ENCODE assay signal across 17 cellular contexts in the genomic region with DNA sequence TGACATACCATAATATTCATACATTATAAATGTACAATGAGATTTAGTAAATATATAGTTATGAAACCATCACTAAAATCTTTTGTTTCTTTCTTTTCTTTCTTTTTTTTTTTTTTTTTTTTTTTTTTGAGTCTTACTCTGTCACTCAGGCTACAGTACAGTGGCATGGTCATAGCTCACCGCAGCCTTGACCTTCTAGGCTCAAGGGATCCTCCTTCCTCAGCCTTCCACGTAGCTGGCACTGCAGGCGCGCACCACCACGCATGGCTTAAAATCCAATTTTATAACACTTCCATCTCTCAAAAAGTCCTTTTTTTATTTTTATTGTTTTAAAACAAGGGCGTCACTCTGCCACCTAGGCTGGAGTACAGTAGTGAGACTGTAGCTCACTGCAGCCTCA. TPM values are rescaled to one million over a fixed set of nuclear protein-coding genes. Genes with fewer than 3 reads are reported as not detected.
A peak's percentile ranks its signal among the peaks of the same experiment; 100 is the strongest.
DNase-seq lines count a peak whose midpoint lies in the region; ATAC-seq and TF ChIP-seq lines count a peak whose summit lies in the region.
"Had no signal": no experiment of that assay in that cellular context is flagged by ENCODE, and none has a peak within 500 bp of the region (broad histone marks: within the 10 kb centered on the region; RNA-seq: fewer than 3 reads in every experiment).

No MANE protein-coding gene starts in this region.

- no peaks in the 10 kb centered on the region for H3K36me3 ChIP-seq in adrenal gland (replicated peaks in 1 of 2)

- no peaks in the 10 kb centered on the region for H3K27me3 Mint-ChIP-seq in activated CD8-positive, alpha-beta memory T cell treated with anti-CD3 and anti-CD28 coated beads, Interleukin-2, amount 10 ng/mL, durations not matched to agents 7 days and 5 days
- H3K27me3 Mint-ChIP-seq: B cell; CD4-positive, alpha-beta T cell had no signal

- peaks cover 21 to 36% of the 10 kb centered on the region in 2 donors for H3K4me1 ChIP-seq in adrenal gland (replicated peaks in 1 of 2)
- H3K4me1 ChIP-seq: Caco-2 had no signal

- CTCF ChIA-PET in activated CD8-positive, alpha-beta memory T cell treated with anti-CD3 and anti-CD28 coated beads, Interleukin-2, amount 10 ng/mL, durations not matched to agents 7 days and 5 days (lab: Charles Lee): no interaction called here

- TF ChIP-seq POLR2A in adrenal gland (IDR thresholded peaks at IDR 0.05): no peak

- H3K36me3 Mint-ChIP-seq in activated CD8-positive, alpha-beta memory T cell treated with anti-CD3 and anti-CD28 coated beads, Interleukin-2, amount 10 ng/mL, durations not matched to agents 7 days and 5 days: peaks cover 33% of the 10 kb centered on the region
- H3K36me3 Mint-ChIP-seq: CD8-positive, alpha-beta T cell had no signal

- H3K27ac ChIP-seq in adrenal gland: peak overlapping the region in 2 of 5 donors; percentile 18 to 45
- H3K27ac ChIP-seq: 22Rv1; A549; BLaER1 treated with 17β-estradiol and CSF1 and Interleukin-3, amounts not matched to agents 10 nM and 100 nM; C4-2B had no signal

- peaks cover 0 to 7% (median 0%) of the 10 kb centered on the region in 3 donors for H3K9me3 ChIP-seq in adrenal gland (replicated peaks in 1 of 3)
- H3K9me3 ChIP-seq: Caco-2 had no signal

- no peak for ATAC-seq in activated CD8-positive, alpha-beta memory T cell treated with anti-CD3 and anti-CD28 coated beads, Interleukin-2, amount 10 ng/mL, durations not matched to agents 7 days and 5 days
- ATAC-seq in left lobe of liver: no peak
- ATAC-seq: A549; CD8-positive, alpha-beta T cell had no signal

- intact Hi-C loops in adrenal gland (cut with DNase I): no loop called here

- no peak overlapping the region for H3K4me3 ChIP-seq in adrenal gland
- H3K4me3 ChIP-seq: A549; BLaER1 treated with 17β-estradiol and CSF1 and Interleukin-3, amounts not matched to agents 10 nM and 100 nM had no signal

- peaks cover 7% of the 10 kb centered on the region for H3K4me1 Mint-ChIP-seq in activated CD8-positive, alpha-beta memory T cell treated with anti-CD3 and anti-CD28 coated beads, Interleukin-2, amount 10 ng/mL, durations not matched to agents 7 days and 5 days

- H3K4me3 Mint-ChIP-seq in activated CD8-positive, alpha-beta memory T cell treated with anti-CD3 and anti-CD28 coated beads, Interleukin-2, amount 10 ng/mL, durations not matched to agents 7 days and 5 days: no peak overlapping the region
- H3K4me3 Mint-ChIP-seq: B cell; CD4-positive, alpha-beta T cell; CD8-positive, alpha-beta T cell had no signal

- peaks cover 5% of the 10 kb centered on the region for H3K9me3 Mint-ChIP-seq in activated CD8-positive, alpha-beta memory T cell treated with anti-CD3 and anti-CD28 coated beads, Interleukin-2, amount 10 ng/mL, durations not matched to agents 7 days and 5 days (ENCODE audit: low read depth)
- H3K9me3 Mint-ChIP-seq: CD4-positive, alpha-beta T cell; CD8-positive, alpha-beta T cell had no signal

- H3K27me3 ChIP-seq in adrenal gland: no peaks in the 10 kb centered on the region
- H3K27me3 ChIP-seq: BLaER1 treated with 17β-estradiol and CSF1 and Interleukin-3, amounts not matched to agents 10 nM and 100 nM had no signal

- no peak for TF ChIP-seq CTCF in adrenal gland (IDR thresholded peaks at IDR 0.05)

- peak; percentile 7 for DNase-seq in activated CD8-positive, alpha-beta memory T cell treated with anti-CD3 and anti-CD28 coated beads for 24 hours
- DNase-seq in activated CD8-positive, alpha-beta memory T cell treated with anti-CD3 and anti-CD28 coated beads, Interleukin-2, amount 10 ng/mL, durations not matched to agents 7 days and 5 days: no peak
- DNase-seq in adrenal gland: peak in 6 of 7 donors; percentile 40 to 68 (median 50)
- DNase-seq in left lobe of liver (ENCODE audit: low spot score): peak; percentile 32
- no peak for DNase-seq in activated CD4-positive, alpha-beta T cell treated with anti-CD3 and anti-CD28 coated beads for 1 hour
- DNase-seq: AML-193; Caco-2; Calu3; CD4-positive, alpha-beta T cell; CD8-positive, alpha-beta T cell; DMS79 treated with DMSO at 0.1 percent for 48 hours; GF-D8 had no signal

- no peak overlapping the region for H3K27ac Mint-ChIP-seq in activated CD8-positive, alpha-beta memory T cell treated with anti-CD3 and anti-CD28 coated beads, Interleukin-2, amount 10 ng/mL, durations not matched to agents 7 days and 5 days
- H3K27ac Mint-ChIP-seq: B cell; CD8-positive, alpha-beta T cell had no signal

- 32 to 88% (median 37%) methylated on average over 6 of the region's 6 CpGs for WGBS in adrenal gland, 4 donors

RNA-seq across cellular contexts. Expression of a gene that starts 41.1 kb away (rescaled TPM):
- 10 to 100 TPM; 16.1 to 22.5 TPM for total RNA-seq in activated CD8-positive, alpha-beta memory T cell treated with anti-CD3 and anti-CD28 coated beads, Interleukin-2, amount 10 ng/mL, durations not matched to agents 7 days and 5 days
- total RNA-seq in adrenal gland: 10 to 100 TPM; 22.8 to 29.2 (median 27.7) TPM
- 10 to 100 TPM in 2 of 3 donors, 1 to 10 TPM in 1; 9.9 to 20.7 (median 13.6) TPM for polyA plus RNA-seq in adrenal gland
- 14.0 TPM for total RNA-seq in left lobe of liver

RNA-seq across cellular contexts. Expression of a gene that starts 55.0 kb away (rescaled TPM):
- total RNA-seq in activated CD8-positive, alpha-beta memory T cell treated with anti-CD3 and anti-CD28 coated beads, Interleukin-2, amount 10 ng/mL, durations not matched to agents 7 days and 5 days: 10 to 100 TPM; 59.0 to 74.6 TPM
- total RNA-seq in adrenal gland (100 to 1,000 TPM in 1 of 8 donors, 10 to 100 TPM in 7; 21.5 to 130 (median 72.2) TPM), left lobe of liver (51.9 TPM)
- 10 to 100 TPM; 56.7 to 71.1 (median 57.0) TPM for polyA plus RNA-seq in adrenal gland

Comparison
In these comparisons a context has a peak if more than half of its experiments do, and no peak if none do; other contexts are left out.
1. DNase-seq: peak in activated CD8-positive, alpha-beta memory T cell treated with anti-CD3 and anti-CD28 coated beads for 24 hours (single experiment), adrenal gland (6 of 7) and left lobe of liver (single experiment); none in activated CD8-positive, alpha-beta memory T cell treated with anti-CD3 and anti-CD28 coated beads, Interleukin-2, amount 10 ng/mL, durations not matched to agents 7 days and 5 days (single experiment) and activated CD4-positive, alpha-beta T cell treated with anti-CD3 and anti-CD28 coated beads for 1 hour (single experiment).